Comparison of ENCODE assay signal across 1 cellular context in genomic region chr2:238055841-238056240, GRCh38.
A peak's percentile ranks its signal among the peaks of the same experiment; 100 is the strongest.
TF ChIP-seq lines count a peak whose summit lies in the region.

No MANE protein-coding gene starts in this region.

TF ChIP-seq in K562, 482 proteins besides CTCF, POLR2A, EP300 and RAD21 (continued from another document and continues in another):
- TF ChIP-seq STAT6 (CRISPR knock-in tag; IDR thresholded peaks at IDR 0.05) (no peak), ETS2 (tag; IDR thresholded peaks at IDR 0.05; ENCODE audit: borderline replicate concordance, poor library complexity, severe bottlenecking) (no peak), CHD7 (IDR thresholded peaks at IDR 0.05; ENCODE audit: low read depth, low read length) (no peak), CBX3 (IDR thresholded peaks at IDR 0.05; ENCODE audit: borderline replicate concordance in 1 of 2, low read length in 2 of 2) (peak in 1 of 2 experiments; percentile 74; a peak in 1 of 3 replicates), NFE2L1 (tag; IDR thresholded peaks at IDR 0.05; ENCODE audit: borderline replicate concordance, low read depth) (no peak), ZNF121 (CRISPR knock-in tag; conservative IDR thresholded peaks at IDR 0.05) (peak; percentile 85), HDAC1 (IDR thresholded peaks at IDR 0.05) (no peak), TBL1XR1 (IDR thresholded peaks at IDR 0.05; ENCODE audit: low read length in 2 of 2) (no peak), IFI16 (CRISPR knock-in tag; IDR thresholded peaks at IDR 0.05) (no peak), BCL6 (CRISPR knock-in tag; IDR thresholded peaks at IDR 0.05) (no peak), CCNT2 (IDR thresholded peaks at IDR 0.05; ENCODE audit: borderline replicate concordance, extremely low read depth, insufficient read length, low read depth, low read length) (no peak), ZBTB33 (CRISPR knock-in tag; IDR thresholded peaks at IDR 0.05) (no peak), TRIM25 (IDR thresholded peaks at IDR 0.05; ENCODE audit: borderline replicate concordance) (no peak), PHF8 (IDR thresholded peaks at IDR 0.05; ENCODE audit: borderline replicate concordance, low read length) (no peak), TRIM24 (IDR thresholded peaks at IDR 0.05) (peak; percentile 52 to 53; a peak in 2 of 4 replicates), ATF7 (IDR thresholded peaks at IDR 0.05) (no peak), BHLHE40 (IDR thresholded peaks at IDR 0.05; ENCODE audit: low read length) (peak; percentile 41; the same call in 1 of the 2 replicates), CTCFL (IDR thresholded peaks at IDR 0.05; ENCODE audit: borderline replicate concordance, insufficient read depth, low read depth, low read length, poor library complexity, severe bottlenecking) (no peak), TRIM28 (IDR thresholded peaks at IDR 0.05) (peak; percentile 67), EHMT2 (IDR thresholded peaks at IDR 0.05) (no peak), KDM4B (IDR thresholded peaks at IDR 0.05; ENCODE audit: borderline replicate concordance in 2 of 2, low read depth in 1 of 2) (no peak), HMG20B (CRISPR knock-in tag; IDR thresholded peaks at IDR 0.05) (no peak), TAF1 (IDR thresholded peaks at IDR 0.05; ENCODE audit: control insufficient read depth, extremely low read depth, insufficient read depth, low read length, severe bottlenecking) (no peak), MLX (CRISPR knock-in tag; conservative IDR thresholded peaks at IDR 0.05) (no peak), GMEB1 (CRISPR knock-in tag; IDR thresholded peaks at IDR 0.05) (no peak), ZNF263 (CRISPR knock-in tag; IDR thresholded peaks at IDR 0.05; ENCODE audit: borderline replicate concordance) (no peak), RNF219 (CRISPR knock-in tag; IDR thresholded peaks at IDR 0.05) (no peak)
